In genomic region chr1:59125154-59125553, GRCh38 we compare ENCODE assay signal across 25 cellular contexts.
DNase-seq lines count a peak whose midpoint lies in the region; ATAC-seq, FAIRE-seq and TF ChIP-seq lines count a peak whose summit lies in the region.
"Had no signal": no experiment of that assay in that cellular context is flagged by ENCODE, and none has a peak within 500 bp of the region (broad histone marks: within the 10 kb centered on the region; RNA-seq: fewer than 3 reads in every experiment).

No MANE protein-coding gene starts in this region.

- peaks cover 9% of the 10 kb centered on the region for H3K4me1 Mint-ChIP-seq in CD4-positive, alpha-beta T cell (ENCODE audit: low read depth)
- peaks cover 52% of the 10 kb centered on the region for H3K4me1 Mint-ChIP-seq in astrocyte (ENCODE audit: low read depth, unreplicated experiment)
- H3K4me1 Mint-ChIP-seq in naive thymus-derived CD4-positive, alpha-beta T cell: peaks cover 0 to 10% (median 5%) of the 10 kb centered on the region in 7 donors

- BruUV-seq in IMR-90 (replicated peaks; lab: Mats Ljungman, UMichigan): no TSS peak

- peak overlapping the region; percentile 15 for H2BK120ac ChIP-seq in IMR-90 (ENCODE audit: low read depth, low read length)

- peak overlapping the region; percentile 0; the same call in 1 of the 2 replicates for H3K23ac ChIP-seq in IMR-90 (ENCODE audit: low read depth, low read length)

- dilution Hi-C loops in IMR-90 (cut with HindIII; ENCODE audit: low sequenced_read_pairs, unreplicated experiment): no loop called here

- H4K5ac ChIP-seq in IMR-90 (ENCODE audit: low read depth, low read length): peak overlapping the region; percentile 74; the same call in 1 of the 2 replicates

- no peaks in the 10 kb centered on the region for H3K79me2 ChIP-seq in astrocyte (ENCODE audit: insufficient read depth, low read length)
- H3K79me2 ChIP-seq: hepatocyte had no signal

- peak; percentile 39 for ATAC-seq in CD4-positive, alpha-beta T cell (ENCODE audit: poor library complexity)
- no peak for ATAC-seq in IMR-90 (ENCODE audit: low read depth)
- peak; percentile 64 for ATAC-seq in naive thymus-derived CD4-positive, alpha-beta T cell
- ATAC-seq: activated CD4-positive, CD25-positive, alpha-beta regulatory T cell treated with anti-CD3 and anti-CD28 coated beads, Interleukin-2, amount 50 U/mL, for 24 hours; body of pancreas; gastroesophageal sphincter; pancreas had no signal

- H3K27ac Mint-ChIP-seq in CD4-positive, alpha-beta T cell: no peak overlapping the region
- H3K27ac Mint-ChIP-seq in astrocyte (ENCODE audit: unreplicated experiment): peak overlapping the region; percentile 77
- peak overlapping the region in 2 of 9 donors; percentile 3 to 23 for H3K27ac Mint-ChIP-seq in naive thymus-derived CD4-positive, alpha-beta T cell

- no peaks in the 10 kb centered on the region for H3K27me3 ChIP-seq in CD4-positive, alpha-beta T cell (ENCODE audit: control insufficient read depth, insufficient read depth, low read length)
- H3K27me3 ChIP-seq in IMR-90 (ENCODE audit: control insufficient read depth, insufficient read depth, low read length) (no peaks in the 10 kb centered on the region), astrocyte (ENCODE audit: insufficient read depth, low read length) (no peaks in the 10 kb centered on the region)
- no peaks in the 10 kb centered on the region for H3K27me3 ChIP-seq in naive thymus-derived CD4-positive, alpha-beta T cell (ENCODE audit: control insufficient read depth in 2 of 2, insufficient read depth in 2 of 2, low read length in 2 of 2)
- H3K27me3 ChIP-seq: adrenal gland, body of pancreas, gastroesophageal sphincter, hepatocyte, pancreas, Peyer's patch had no signal

- no peaks in the 10 kb centered on the region for H4K20me1 ChIP-seq in IMR-90 (ENCODE audit: insufficient read depth, low read length)
- no peaks in the 10 kb centered on the region for H4K20me1 ChIP-seq in astrocyte (ENCODE audit: insufficient read depth, low read length)

- H3K9me3 ChIP-seq in CD4-positive, alpha-beta T cell (ENCODE audit: control insufficient read depth, low read length): no peaks in the 10 kb centered on the region
- H3K9me3 ChIP-seq in IMR-90 (ENCODE audit: control insufficient read depth, insufficient read depth, low read length) (no peaks in the 10 kb centered on the region), astrocyte (ENCODE audit: insufficient read depth, low read depth, low read length) (no peaks in the 10 kb centered on the region)
- no peaks in the 10 kb centered on the region for H3K9me3 ChIP-seq in naive thymus-derived CD4-positive, alpha-beta T cell (ENCODE audit: control insufficient read depth in 2 of 3, low read length in 3 of 3)
- H3K9me3 ChIP-seq: adrenal gland, body of pancreas, gastroesophageal sphincter, pancreas, Peyer's patch had no signal

- H3K18ac ChIP-seq in IMR-90 (ENCODE audit: low read depth, low read length): peak overlapping the region; percentile 70; the same call in 1 of the 2 replicates

- H3K4me2 ChIP-seq in IMR-90 (ENCODE audit: low read depth, low read length) (no peak overlapping the region), astrocyte (ENCODE audit: low read length) (no peak overlapping the region)
- H3K4me2 ChIP-seq: hepatocyte had no signal

- H3K27ac ChIP-seq in CD4-positive, alpha-beta T cell (ENCODE audit: low read depth, low read length): no peak overlapping the region
- H3K27ac ChIP-seq in IMR-90 (ENCODE audit: insufficient read depth, low read length): no peak overlapping the region
- H3K27ac ChIP-seq in astrocyte (ENCODE audit: low read depth, low read length): no peak overlapping the region
- H3K27ac ChIP-seq in naive thymus-derived CD4-positive, alpha-beta T cell (ENCODE audit: low read depth, low read length): no peak overlapping the region
- H3K27ac ChIP-seq: adrenal gland, body of pancreas, gastroesophageal sphincter, hepatocyte, pancreas, Peyer's patch, skin epidermis had no signal

- H2BK15ac ChIP-seq in IMR-90 (ENCODE audit: low read depth, low read length): peak overlapping the region; percentile 57; the same call in 1 of the 3 replicates

- H2BK5ac ChIP-seq in IMR-90 (ENCODE audit: low read depth, low read length, poor library complexity, severe bottlenecking): no peak overlapping the region

- peak overlapping the region; percentile 2; the same call in 1 of the 2 replicates for H3K4ac ChIP-seq in IMR-90 (ENCODE audit: low read depth, low read length)

- peaks cover 11% of the 10 kb centered on the region for H3K27me3 Mint-ChIP-seq in CD4-positive, alpha-beta T cell
- H3K27me3 Mint-ChIP-seq in astrocyte (ENCODE audit: low read depth, unreplicated experiment): no peaks in the 10 kb centered on the region
- peaks cover 0 to 28% (median 19%) of the 10 kb centered on the region in 5 donors for H3K27me3 Mint-ChIP-seq in naive thymus-derived CD4-positive, alpha-beta T cell

- peak overlapping the region; percentile 61 for H3K14ac ChIP-seq in IMR-90 (replicated peaks; ENCODE audit: low read depth, low read length)

- no peak overlapping the region for H4K91ac ChIP-seq in IMR-90 (ENCODE audit: insufficient read depth, low read depth, low read length)

- TF ChIP-seq CTCF in CD4-positive, alpha-beta T cell (IDR thresholded peaks at IDR 0.05): no peak
- no peak for TF ChIP-seq CTCF in IMR-90 (conservative IDR thresholded peaks at IDR 0.05; ENCODE audit: low read depth, low read length)
- TF ChIP-seq CTCF in astrocyte (IDR thresholded peaks at IDR 0.05; ENCODE audit: insufficient read depth, low read depth, low read length): no peak

- peak overlapping the region; percentile 23; the same call in 1 of the 2 replicates for H2AK5ac ChIP-seq in IMR-90 (ENCODE audit: low read depth, low read length)

- H3K4me3 ChIP-seq in IMR-90 (ENCODE audit: insufficient read depth, low read depth, low read length): no peak overlapping the region
- no peak overlapping the region for H3K4me3 ChIP-seq in astrocyte (ENCODE audit: insufficient read depth, low read depth, low read length)
- no peak overlapping the region for H3K4me3 ChIP-seq in naive thymus-derived CD4-positive, alpha-beta T cell (ENCODE audit: low read length)
- H3K4me3 ChIP-seq: adrenal gland, body of pancreas, gastroesophageal sphincter, hepatocyte, pancreas, Peyer's patch, skin epidermis had no signal

- TF ChIP-seq POLR2A in IMR-90 (IDR thresholded peaks at IDR 0.05; ENCODE audit: low read depth, low read length) (no peak), GM12891 (IDR thresholded peaks at IDR 0.05; ENCODE audit: low read depth, low read length) (no peak)

- in situ Hi-C loops in IMR-90 (cut with MboI; ENCODE audit: low sequenced_read_pairs): no loop called here

- H3K9me3 Mint-ChIP-seq in CD4-positive, alpha-beta T cell: no peaks in the 10 kb centered on the region
- peaks cover 5% of the 10 kb centered on the region for H3K9me3 Mint-ChIP-seq in astrocyte (ENCODE audit: unreplicated experiment)
- peaks cover 0 to 16% (median 2%) of the 10 kb centered on the region in 11 donors for H3K9me3 Mint-ChIP-seq in naive thymus-derived CD4-positive, alpha-beta T cell
- H3K9me3 Mint-ChIP-seq: IgD-negative memory B cell had no signal

- no peak overlapping the region for H3K56ac ChIP-seq in IMR-90 (ENCODE audit: extremely low read depth, insufficient read depth, low read length)

- H2AK9ac ChIP-seq in IMR-90 (replicated peaks; ENCODE audit: low read depth, low read length, poor library complexity): no peak overlapping the region

- H3K4me1 ChIP-seq in IMR-90 (ENCODE audit: control insufficient read depth, insufficient read depth, low read length): peaks cover 11% of the 10 kb centered on the region
- H3K4me1 ChIP-seq in astrocyte (ENCODE audit: insufficient read depth, low read length): peaks cover 45% of the 10 kb centered on the region
- peaks cover 0 to 13% of the 10 kb centered on the region in 2 donors for H3K4me1 ChIP-seq in naive thymus-derived CD4-positive, alpha-beta T cell (ENCODE audit: control insufficient read depth in 2 of 2, insufficient read depth in 2 of 2, low read length in 2 of 2)
- H3K4me1 ChIP-seq: adrenal gland, body of pancreas, gastroesophageal sphincter, pancreas, Peyer's patch had no signal

- H3K9me1 ChIP-seq in IMR-90 (ENCODE audit: insufficient read depth, low read length): peaks cover 11% of the 10 kb centered on the region

- H3K9ac ChIP-seq in IMR-90 (ENCODE audit: low read depth, low read length): no peak overlapping the region
- no peak overlapping the region for H3K9ac ChIP-seq in astrocyte (ENCODE audit: low read length)

- H4K8ac ChIP-seq in IMR-90 (ENCODE audit: low read depth in 2 of 2, low read length in 2 of 2): peak overlapping the region in 1 of 2 experiments; percentile 6; a peak in 2 of 4 replicates

- H3K36me3 Mint-ChIP-seq in CD4-positive, alpha-beta T cell (ENCODE audit: low read depth): no peaks in the 10 kb centered on the region
- H3K36me3 Mint-ChIP-seq in astrocyte (ENCODE audit: low read depth, unreplicated experiment): no peaks in the 10 kb centered on the region
- peaks cover 0 to 17% (median 3%) of the 10 kb centered on the region in 5 donors for H3K36me3 Mint-ChIP-seq in naive thymus-derived CD4-positive, alpha-beta T cell
- H3K36me3 Mint-ChIP-seq: IgD-negative memory B cell had no signal

- no CpG with 5 or more reads among the region's 2 CpGs for WGBS in IMR-90 (ENCODE audit: extremely low coverage in 2 of 2, insufficient read length in 1 of 2), 2 experiments

- CTCF ChIA-PET in CD4-positive, alpha-beta T cell (lab: Charles Lee): interaction anchor here (1.3 kb wide), 1 partner anchor 33 kb away, joined by 3 read pairs; no protein-coding TSS in a partner anchor
- CTCF ChIA-PET in IMR-90 (lab: Yijun Ruan, JAX): interaction anchor here (0.7 kb wide), 1 partner anchor 1951 kb away, joined by 7 read pairs; no protein-coding TSS in a partner anchor
- CTCF ChIA-PET in naive thymus-derived CD4-positive, alpha-beta T cell (lab: Charles Lee): no interaction called here

- peak overlapping the region; percentile 48; the same call in 1 of the 2 replicates for H2BK20ac ChIP-seq in IMR-90 (ENCODE audit: low read depth, low read length)

- H3K79me1 ChIP-seq in IMR-90 (ENCODE audit: low read depth in 1 of 2, low read length in 2 of 2): no peaks in the 10 kb centered on the region

- POLR2A ChIA-PET in CD4-positive, alpha-beta T cell (lab: Charles Lee): no interaction called here
- POLR2A ChIA-PET in IMR-90 (lab: Charles Lee; ENCODE audit: unreplicated experiment): no interaction called here
- POLR2A ChIA-PET in naive thymus-derived CD4-positive, alpha-beta T cell (lab: Charles Lee): no interaction called here

- no peak for DNase-seq in CD4-positive, alpha-beta T cell
- DNase-seq in IMR-90 (no peak), astrocyte (ENCODE audit: low read depth) (no peak), NCI-H1105 treated with DMSO at 0.1 percent for 48 hours (lab: John Stamatoyannopoulos, UW) (no peak), GM19240 (ENCODE audit: insufficient read length, low spot score) (no peak), activated gamma-delta T cell (lab: John Stamatoyannopoulos, UW) (no peak), GM12891 (ENCODE audit: insufficient read length, low spot score) (no peak)
- DNase-seq in naive thymus-derived CD4-positive, alpha-beta T cell: no peak
- DNase-seq: adrenal gland; body of pancreas; mammary epithelial cell; NCI-H1048; NCI-H1694; pancreas; Peyer's patch; retina; SHP77; stimulated activated naive CD4-positive, alpha-beta T cell had no signal

- intact Hi-C loops in CD4-positive, alpha-beta T cell (cut with DNase I, micrococcal nuclease): no loop called here
- intact Hi-C loops in IMR-90 (cut with micrococcal nuclease): no loop called here
- intact Hi-C loops in naive thymus-derived CD4-positive, alpha-beta T cell (cut with micrococcal nuclease): no loop called here

- no peak overlapping the region for H2AFZ ChIP-seq in IMR-90 (replicated peaks; ENCODE audit: low read length, poor library complexity)
- H2AFZ ChIP-seq in astrocyte (ENCODE audit: low read depth, low read length): no peak overlapping the region
- H2AFZ ChIP-seq: hepatocyte had no signal

- no peak for FAIRE-seq in astrocyte (lab: Jason Lieb, UNC)
- no peak for FAIRE-seq in GM12891 (lab: Jason Lieb, UNC)
- FAIRE-seq: endothelial cell of umbilical vein, pancreas had no signal

- no peak for TF ChIP-seq RAD21 in IMR-90 (IDR thresholded peaks at IDR 0.05; ENCODE audit: low read length)

- no peak overlapping the region for H3K4me3 Mint-ChIP-seq in CD4-positive, alpha-beta T cell
- no peak overlapping the region for H3K4me3 Mint-ChIP-seq in astrocyte (ENCODE audit: unreplicated experiment)
- H3K4me3 Mint-ChIP-seq in naive thymus-derived CD4-positive, alpha-beta T cell: no peak overlapping the region
- H3K4me3 Mint-ChIP-seq: IgD-negative memory B cell, neural crest cell had no signal

- H3K36me3 ChIP-seq in IMR-90 (ENCODE audit: control insufficient read depth, insufficient read depth, low read length): no peaks in the 10 kb centered on the region
- H3K36me3 ChIP-seq in astrocyte (ENCODE audit: insufficient read depth, low read length): no peaks in the 10 kb centered on the region
- H3K36me3 ChIP-seq in naive thymus-derived CD4-positive, alpha-beta T cell (ENCODE audit: control insufficient read depth in 2 of 3, insufficient read depth in 3 of 3, low read length in 3 of 3): no peaks in the 10 kb centered on the region
- H3K36me3 ChIP-seq: adrenal gland, gastroesophageal sphincter, pancreas, Peyer's patch had no signal
